In the genomic region with DNA sequence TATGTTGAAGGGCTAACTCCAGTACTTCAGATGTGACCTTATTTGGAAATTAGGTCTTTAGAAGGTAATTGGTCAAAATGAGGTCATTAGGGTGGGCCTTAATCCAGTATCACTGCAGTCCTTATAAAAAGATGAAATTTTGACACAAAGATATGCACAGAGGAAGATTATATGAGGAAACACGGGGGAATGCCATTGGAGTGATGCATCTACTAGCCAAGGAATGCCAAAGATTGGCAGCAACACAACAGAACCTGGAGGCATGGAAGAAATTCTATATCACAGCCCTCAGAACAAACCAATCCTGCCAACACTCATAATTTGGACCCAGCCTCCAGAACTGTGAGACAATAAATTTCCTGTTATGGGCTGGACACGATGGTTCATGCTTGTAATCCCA, we compare ENCODE assay signal across 24 cellular contexts. TPM values are rescaled to one million over a fixed set of nuclear protein-coding genes. Genes with fewer than 3 reads are reported as not detected.
DNase-seq lines count a peak whose midpoint lies in the region; ATAC-seq, FAIRE-seq and TF ChIP-seq lines count a peak whose summit lies in the region.
"Had no signal": no experiment of that assay in that cellular context is flagged by ENCODE, and none has a peak within 500 bp of the region (broad histone marks: within the 10 kb centered on the region; RNA-seq: fewer than 3 reads in every experiment).

No MANE protein-coding gene starts in this region.

- H2BK120ac ChIP-seq in IMR-90 (ENCODE audit: low read depth, low read length): no peak overlapping the region

- H3K18ac ChIP-seq in IMR-90 (ENCODE audit: low read depth, low read length): no peak overlapping the region

- H2BK5ac ChIP-seq in IMR-90 (ENCODE audit: low read depth, low read length, poor library complexity, severe bottlenecking): no peak overlapping the region

- no peak overlapping the region for H4K91ac ChIP-seq in IMR-90 (ENCODE audit: insufficient read depth, low read depth, low read length)

- no peak overlapping the region for H3K14ac ChIP-seq in IMR-90 (replicated peaks; ENCODE audit: low read depth, low read length)

- no peaks in the 10 kb centered on the region for H4K20me1 ChIP-seq in IMR-90 (ENCODE audit: insufficient read depth, low read length)

- dilution Hi-C loops in IMR-90 (cut with HindIII; ENCODE audit: low sequenced_read_pairs, unreplicated experiment): no loop called here

- WGBS in IMR-90 (ENCODE audit: extremely low coverage in 2 of 2, insufficient read length in 1 of 2), 2 experiments: no CpG with 5 or more reads among the region's 2 CpGs

- no peak overlapping the region for H2BK15ac ChIP-seq in IMR-90 (ENCODE audit: low read depth, low read length)

- CTCF ChIA-PET in IMR-90 (lab: Yijun Ruan, JAX): no interaction called here

- H3K4me3 ChIP-seq in AG10803 (ENCODE audit: low read length): no peak overlapping the region
- no peak overlapping the region for H3K4me3 ChIP-seq in IMR-90 (ENCODE audit: insufficient read depth, low read depth, low read length)
- H3K4me3 ChIP-seq: SJCRH30, thyroid gland had no signal

- no peak overlapping the region for H3K4me2 ChIP-seq in IMR-90 (ENCODE audit: low read depth, low read length)
- H3K4me2 ChIP-seq: KMS-11 had no signal

- in situ Hi-C loops in IMR-90 (cut with MboI; ENCODE audit: low sequenced_read_pairs): no loop called here

- H2BK20ac ChIP-seq in IMR-90 (ENCODE audit: low read depth, low read length): no peak overlapping the region

- H3K79me1 ChIP-seq in IMR-90 (ENCODE audit: low read depth in 1 of 2, low read length in 2 of 2): peaks cover 0 to 6% of the 10 kb centered on the region in 2 experiments; a peak in 1 of 4 replicates

- no peak overlapping the region for H3K9ac ChIP-seq in IMR-90 (ENCODE audit: low read depth, low read length)
- H3K9ac ChIP-seq: KMS-11 had no signal

- no peak for TF ChIP-seq CTCF in AG10803 (conservative IDR thresholded peaks at IDR 0.05; ENCODE audit: low read length)
- no peak for TF ChIP-seq CTCF in IMR-90 (conservative IDR thresholded peaks at IDR 0.05; ENCODE audit: low read depth, low read length)
- no peak for TF ChIP-seq CTCF in foreskin keratinocyte (conservative IDR thresholded peaks at IDR 0.05)

- no peak overlapping the region for H3K23ac ChIP-seq in IMR-90 (ENCODE audit: low read depth, low read length)

- H4K5ac ChIP-seq in IMR-90 (ENCODE audit: low read depth, low read length): no peak overlapping the region

- POLR2A ChIA-PET in IMR-90 (lab: Charles Lee; ENCODE audit: unreplicated experiment): no interaction called here

- H2AK9ac ChIP-seq in IMR-90 (replicated peaks; ENCODE audit: low read depth, low read length, poor library complexity): no peak overlapping the region

- H4K8ac ChIP-seq in IMR-90 (ENCODE audit: low read depth in 2 of 2, low read length in 2 of 2): no peak overlapping the region

- no peak overlapping the region for H2AK5ac ChIP-seq in IMR-90 (ENCODE audit: low read depth, low read length)

- no peaks in the 10 kb centered on the region for H3K36me3 ChIP-seq in IMR-90 (ENCODE audit: control insufficient read depth, insufficient read depth, low read length)
- H3K36me3 ChIP-seq: neutrophil, SJCRH30, thyroid gland had no signal

- H3K27ac ChIP-seq in IMR-90 (ENCODE audit: insufficient read depth, low read length): no peak overlapping the region
- H3K27ac ChIP-seq in foreskin keratinocyte: no peak overlapping the region
- H3K27ac ChIP-seq: KMS-11, neutrophil, SJCRH30, thyroid gland had no signal

- H2AFZ ChIP-seq in IMR-90 (replicated peaks; ENCODE audit: low read length, poor library complexity): no peak overlapping the region

- no peak overlapping the region for H3K4ac ChIP-seq in IMR-90 (ENCODE audit: low read depth, low read length)

- intact Hi-C loops in IMR-90 (cut with micrococcal nuclease) (no loop called here), left cardiac atrium (cut with DNase I) (no loop called here)

- no peak overlapping the region for H3K56ac ChIP-seq in IMR-90 (ENCODE audit: extremely low read depth, insufficient read depth, low read length)

- no peak for TF ChIP-seq POLR2A in IMR-90 (IDR thresholded peaks at IDR 0.05; ENCODE audit: low read depth, low read length)
- no peak for TF ChIP-seq POLR2A in H54 (IDR thresholded peaks at IDR 0.05; ENCODE audit: low read depth, low read length)

- ATAC-seq in IMR-90 (ENCODE audit: low read depth) (no peak), foreskin keratinocyte (no peak), left cardiac atrium (no peak)
- ATAC-seq: effector memory CD8-positive, alpha-beta T cell; left ventricle myocardium superior; stimulated activated effector memory CD8-positive, alpha-beta T cell treated with anti-CD3 and anti-CD28 coated beads, Interleukin-12 subunit alpha, Interleukin-12 subunit beta, amount 100 ng/mL, for 72 hours had no signal

- TF ChIP-seq RAD21 in IMR-90 (IDR thresholded peaks at IDR 0.05; ENCODE audit: low read length): no peak

- no peaks in the 10 kb centered on the region for H3K27me3 ChIP-seq in IMR-90 (ENCODE audit: control insufficient read depth, insufficient read depth, low read length)
- no peaks in the 10 kb centered on the region for H3K27me3 ChIP-seq in foreskin keratinocyte
- H3K27me3 ChIP-seq: SJCRH30, thyroid gland had no signal

- DNase-seq in AG10803 (ENCODE audit: low read depth) (peak; percentile 49), IMR-90 (peak; percentile 22), astrocyte of the hippocampus (ENCODE audit: low read depth, low spot score) (peak; percentile 36), foreskin keratinocyte (peak; percentile 65 to 72), NCI-H2227 (lab: John Stamatoyannopoulos, UW; ENCODE audit: unreplicated experiment) (no peak), left cardiac atrium (no peak), AG20443 (ENCODE audit: low spot score) (no peak), H54 (ENCODE audit: insufficient read length, low spot score) (no peak)
- DNase-seq: activated CD4-positive, CD25-positive, alpha-beta regulatory T cell; activated CD8-positive, alpha-beta memory T cell treated with anti-CD3 and anti-CD28 coated beads for 24 hours; activated naive CD8-positive, alpha-beta T cell treated with anti-CD3 and anti-CD28 coated beads, Interleukin-2, amount 10 ng/mL, durations not matched to agents 7 days and 5 days; CD4-positive, CD25-positive, alpha-beta regulatory T cell; DMS79; effector memory CD8-positive, alpha-beta T cell; H7; left ventricle myocardium superior; NCI-H1105; NCI-H69; SJCRH30; stimulated activated CD4-positive, alpha-beta T cell treated with anti-CD3 and anti-CD28 coated beads, Interleukin-12 subunit alpha, Interleukin-12 subunit beta, amount 100 ng/mL, for 4 hours; thyroid gland had no signal

- H3K4me1 ChIP-seq in IMR-90 (ENCODE audit: control insufficient read depth, insufficient read depth, low read length) (no peaks in the 10 kb centered on the region), foreskin keratinocyte (peaks cover 3% of the 10 kb centered on the region)

- H3K9me3 ChIP-seq in IMR-90 (ENCODE audit: control insufficient read depth, insufficient read depth, low read length): no peaks in the 10 kb centered on the region
- H3K9me3 ChIP-seq: neutrophil, SJCRH30, thyroid gland had no signal

- no peaks in the 10 kb centered on the region for H3K9me1 ChIP-seq in IMR-90 (ENCODE audit: insufficient read depth, low read length)

- no TSS peak for BruUV-seq in IMR-90 (replicated peaks; lab: Mats Ljungman, UMichigan)

- FAIRE-seq in H54 (lab: Jason Lieb, UNC): no peak

TF ChIP-seq in IMR-90, 13 proteins besides CTCF, POLR2A, EP300 and RAD21:
- TF ChIP-seq RFX5 (IDR thresholded peaks at IDR 0.05; ENCODE audit: low read depth, low read length) (no peak), BHLHE40 (IDR thresholded peaks at IDR 0.05; ENCODE audit: low read depth, low read length) (no peak), SMC3 (IDR thresholded peaks at IDR 0.05; ENCODE audit: low read depth, low read length) (no peak), CEBPB (IDR thresholded peaks at IDR 0.05; ENCODE audit: low read depth, low read length) (no peak), CHD1 (IDR thresholded peaks at IDR 0.05; ENCODE audit: low read depth, low read length) (no peak)

RNA-seq across cellular contexts. Expression of a gene that starts 17.6 kb away (rescaled TPM):
- 4.2 and 4.7 TPM in 2 replicates for total RNA-seq in IMR-90 (2012; rRNA removed)
- 1.5 and 1.6 TPM in 2 replicates for polyA plus RNA-seq in IMR-90 (2012; rRNA removed)
- polyA plus RNA-seq in IMR-90 (2012; cell fraction: cytosol; rRNA removed): 0.45 and 0.94 TPM in 2 replicates
- 0.07 and 0.46 TPM in 2 replicates for polyA plus RNA-seq in IMR-90 (2012; cell fraction: nucleus; rRNA removed; ENCODE audit: low replicate concordance)
- 2.2 and 2.4 TPM in 2 replicates for total RNA-seq in foreskin keratinocyte
- polyA plus RNA-seq in foreskin keratinocyte: 0.73 and 0.78 TPM in 2 replicates
- 1 to 10 TPM; 2.0 to 2.7 TPM for total RNA-seq in left cardiac atrium
- total RNA-seq: SJCRH30 had no signal

Comparison
In these comparisons a context has a peak if more than half of its experiments do, and no peak if none do; other contexts are left out.
1. DNase-seq: peak in AG10803 (single experiment), IMR-90 (single experiment), astrocyte of the hippocampus (single experiment) and foreskin keratinocyte (2 of 2); none in NCI-H2227 (single experiment), left cardiac atrium (single experiment), AG20443 (single experiment) and H54 (single experiment).